ENCODE assay signal across 8 cellular contexts in genomic region chr1:41661428-41662060, GRCh38.
DNase-seq lines count a peak whose midpoint lies in the region; ATAC-seq and TF ChIP-seq lines count a peak whose summit lies in the region.

No MANE protein-coding gene starts in this region.

- TF ChIP-seq CTCF in AG04449 (IDR thresholded peaks at IDR 0.05; ENCODE audit: insufficient read depth, low read length, missing control alignments) (no peak), left ventricle myocardium inferior (IDR thresholded peaks at IDR 0.05; ENCODE audit: borderline replicate concordance) (no peak), gastrocnemius medialis (IDR thresholded peaks at IDR 0.05 in 4 of 5, conservative IDR thresholded peaks at IDR 0.05 in 1 of 5) (no peak)

- H3K27me3 ChIP-seq in left ventricle myocardium inferior (ENCODE audit: low read depth): no peaks in the 10 kb centered on the region
- H3K27me3 ChIP-seq in gastrocnemius medialis: no peaks in the 10 kb centered on the region

- H3K27ac ChIP-seq in left ventricle myocardium inferior (replicated peaks): peak overlapping the region; percentile 74
- peak overlapping the region in 1 of 4 donors; percentile 46 for H3K27ac ChIP-seq in gastrocnemius medialis

- TF ChIP-seq POLR2A in gastrocnemius medialis (IDR thresholded peaks at IDR 0.05): no peak

- H3K36me3 ChIP-seq in left ventricle myocardium inferior: no peaks in the 10 kb centered on the region
- no peaks in the 10 kb centered on the region for H3K36me3 ChIP-seq in gastrocnemius medialis

- CTCF ChIA-PET in AG04449 (lab: Yijun Ruan, JAX): interaction anchor here (0.7 to 3.8 kb wide), 3 partner anchors 9 to 88 kb away, joined by 3 to 14 read pairs (median 3); no protein-coding TSS in a partner anchor

- peak; percentile 20 for ATAC-seq in GM19023 (IDR thresholded peaks at IDR 0.05; ENCODE audit: unreplicated experiment)
- ATAC-seq in gastrocnemius medialis: peak in 1 of 2 donors; percentile 7
- ATAC-seq in GM18520 (IDR thresholded peaks at IDR 0.05; ENCODE audit: unreplicated experiment): no peak

- POLR2A ChIA-PET in AG04449 (lab: Yijun Ruan, JAX): interaction anchor here (0.8 to 1.0 kb wide), 3 partner anchors 11 to 145 kb away, joined by 3 to 14 read pairs (median 3); no protein-coding TSS in a partner anchor

- in situ Hi-C loops in gastrocnemius medialis (cut with MboI; ENCODE audit: low sequenced_read_pairs in 4 of 4): no loop called here

- intact Hi-C loops in left ventricle myocardium inferior (cut with micrococcal nuclease) (no loop called here), gastrocnemius medialis (cut with DNase I; ENCODE audit: low total_unique reads) (loop anchor here (5.0 to 10.0 kb wide), 6 partner anchors 44 to 376 kb away; no protein-coding TSS in a partner anchor)

- H3K9me3 ChIP-seq in left ventricle myocardium inferior (replicated peaks) (no peaks in the 10 kb centered on the region), gastrocnemius medialis (no peaks in the 10 kb centered on the region)

- H3K4me3 ChIP-seq in AG04449 (ENCODE audit: low read depth, low read length) (peak overlapping the region; percentile 78), left ventricle myocardium inferior (peak overlapping the region; percentile 80), gastrocnemius medialis (peak overlapping the region; percentile 46 to 61 (median 60))

- no peak for DNase-seq in AG04449 (ENCODE audit: low read depth, low spot score)
- peak; percentile 22 for DNase-seq in HT-29 (ENCODE audit: low spot score)
- DNase-seq in activated CD8-positive, alpha-beta memory T cell treated with anti-CD3 and anti-CD28 coated beads, Interleukin-2, amount 50 U/mL, for 4 hours: peak; percentile 41
- no peak for DNase-seq in left ventricle myocardium inferior
- DNase-seq in gastrocnemius medialis: no peak
- DNase-seq in NOMO-1 treated with dmso at 0.1 percent for 144 hours (lab: John Stamatoyannopoulos, UW; ENCODE audit: unreplicated experiment): no peak

- H3K4me1 ChIP-seq in left ventricle myocardium inferior (peaks cover 32% of the 10 kb centered on the region), gastrocnemius medialis (peaks cover 14 to 27% of the 10 kb centered on the region in 2 donors)

Comparison
In these comparisons a context has a peak if more than half of its experiments do, and no peak if none do; other contexts are left out.
1. DNase-seq: peak in HT-29 (single experiment) and activated CD8-positive, alpha-beta memory T cell treated with anti-CD3 and anti-CD28 coated beads, Interleukin-2, amount 50 U/mL, for 4 hours (single experiment); none in AG04449 (single experiment), left ventricle myocardium inferior (single experiment), gastrocnemius medialis (0 of 2) and NOMO-1 treated with dmso at 0.1 percent for 144 hours (single experiment).
2. Peak in every context shown above with its lines, with median percentiles within 50 percentile points of each other: H3K4me3 ChIP-seq.